ENCODE assay signal across 11 cellular contexts in genomic region chr6:85419046-85419759, GRCh38. TPM values are rescaled to one million over a fixed set of nuclear protein-coding genes. Genes with fewer than 3 reads are reported as not detected.
DNase-seq lines count a peak whose midpoint lies in the region; ATAC-seq and TF ChIP-seq lines count a peak whose summit lies in the region.
"Had no signal": no experiment of that assay in that cellular context is flagged by ENCODE, and none has a peak within 500 bp of the region (broad histone marks: within the 10 kb centered on the region; RNA-seq: fewer than 3 reads in every experiment).

No MANE protein-coding gene starts in this region.

- peak; percentile 67 for ATAC-seq in GM19463 (IDR thresholded peaks at IDR 0.05; ENCODE audit: unreplicated experiment)
- peak; percentile 71 for ATAC-seq in HG03196 (IDR thresholded peaks at IDR 0.05; ENCODE audit: unreplicated experiment)
- no peak; the same call in 1 of the 2 replicates for ATAC-seq in PC-3

- no peaks in the 10 kb centered on the region for H3K79me2 ChIP-seq in PC-3 (ENCODE audit: low read length)

- no peaks in the 10 kb centered on the region for H3K27me3 Mint-ChIP-seq in endodermal cell (ENCODE audit: insufficient read depth)

- POLR2A ChIA-PET in PC-3 (lab: Charles Lee; ENCODE audit: unreplicated experiment) = no interaction called here

- H3K27ac Mint-ChIP-seq in endodermal cell = no peak overlapping the region
- H3K27ac Mint-ChIP-seq: T-helper 1 cell treated with Interleukin-12 subunit alpha and Interleukin-12 subunit beta and Interleukin-4 antibody, amounts not matched to agents 30 μg/mL and 1 μg/mL, for 36 hours had no signal

- H3K4me3 ChIP-seq in PC-3 (ENCODE audit: low read length) = no peak overlapping the region
- H3K4me3 ChIP-seq in spleen = no peak overlapping the region
- no peak overlapping the region for H3K4me3 ChIP-seq in endodermal cell (ENCODE audit: low read length)
- H3K4me3 ChIP-seq: stomach had no signal

- TF ChIP-seq POLR2A in spleen (IDR thresholded peaks at IDR 0.05) = no peak

- H3K9ac ChIP-seq in PC-3 (ENCODE audit: low read length) (no peak overlapping the region), endodermal cell (ENCODE audit: extremely low read depth, low read length, poor library complexity, severe bottlenecking) (no peak overlapping the region)

- CTCF ChIA-PET in PC-3 (lab: Charles Lee) = no interaction called here

- H3K9me3 Mint-ChIP-seq in endodermal cell = no peaks in the 10 kb centered on the region
- H3K9me3 Mint-ChIP-seq: T-helper 1 cell treated with Interleukin-12 subunit alpha and Interleukin-12 subunit beta and Interleukin-4 antibody, amounts not matched to agents 30 μg/mL and 1 μg/mL, for 36 hours had no signal

- H3F3A ChIP-seq in PC-3 (ENCODE audit: low read length, unreplicated experiment) = no peaks in the 10 kb centered on the region

- no peak overlapping the region for H3K4me3 Mint-ChIP-seq in endodermal cell
- H3K4me3 Mint-ChIP-seq: T-helper 1 cell treated with Interleukin-12 subunit alpha and Interleukin-12 subunit beta and Interleukin-4 antibody, amounts not matched to agents 30 μg/mL and 1 μg/mL, for 36 hours had no signal

- no TSS peak for BruUV-seq in PC-3 (replicated peaks; lab: Mats Ljungman, UMichigan)

- DNase-seq in AG20443 (ENCODE audit: low spot score) = peak; percentile 53
- DNase-seq in fibroblast of peridontal ligament (ENCODE audit: extremely low read depth) = peak; percentile 41
- DNase-seq in PC-3 = no peak
- DNase-seq in spleen = no peak
- no peak for DNase-seq in middle frontal gyrus (ENCODE audit: extremely low spot score, low spot score)
- DNase-seq in endodermal cell = no peak
- DNase-seq: NCI-H146, stomach had no signal

- TF ChIP-seq CTCF in PC-3 (conservative IDR thresholded peaks at IDR 0.05; ENCODE audit: low read depth, low read length) (no peak), spleen (IDR thresholded peaks at IDR 0.05 in 8 of 11, conservative IDR thresholded peaks at IDR 0.05 in 3 of 11) (no peak), endodermal cell (conservative IDR thresholded peaks at IDR 0.05) (no peak)

- no peaks in the 10 kb centered on the region for H3K4me1 Mint-ChIP-seq in endodermal cell

- no peaks in the 10 kb centered on the region for H3K27me3 ChIP-seq in PC-3 (ENCODE audit: low read length)
- H3K27me3 ChIP-seq in spleen (replicated peaks in 1 of 7) = peaks cover 0 to 3% (median 0%) of the 10 kb centered on the region in 7 donors
- no peaks in the 10 kb centered on the region for H3K27me3 ChIP-seq in endodermal cell (ENCODE audit: control insufficient read depth, insufficient read depth, low read length, poor library complexity, severe bottlenecking)

- H3K9me3 ChIP-seq in PC-3 (ENCODE audit: low read length) (no peaks in the 10 kb centered on the region), spleen (no peaks in the 10 kb centered on the region), endodermal cell (ENCODE audit: control insufficient read depth, low read length) (no peaks in the 10 kb centered on the region)
- H3K9me3 ChIP-seq: stomach had no signal

- no peak overlapping the region for H3K4me2 ChIP-seq in PC-3 (ENCODE audit: low read length)

- no peaks in the 10 kb centered on the region for H3K36me3 ChIP-seq in PC-3 (ENCODE audit: low read depth, low read length)
- no peaks in the 10 kb centered on the region for H3K36me3 ChIP-seq in spleen
- no peaks in the 10 kb centered on the region for H3K36me3 ChIP-seq in endodermal cell (ENCODE audit: control insufficient read depth, insufficient read depth, low read length)
- H3K36me3 ChIP-seq: stomach had no signal

- H4K20me1 ChIP-seq in PC-3 (ENCODE audit: low read length) = no peaks in the 10 kb centered on the region

- no peaks in the 10 kb centered on the region for H3K9me2 ChIP-seq in PC-3 (replicated peaks; ENCODE audit: low read length)

- H2AFZ ChIP-seq in PC-3 (ENCODE audit: low read length) = no peak overlapping the region

- WGBS in spleen, 5 donors = 13 to 33% (median 19%) methylated on average over 2 of the region's 2 CpGs
- 89 to 92% methylated on average over 1 to 2 of the region's 2 CpGs for WGBS in endodermal cell (ENCODE audit: insufficient coverage in 1 of 2, insufficient read length in 1 of 2), 2 experiments

- intact Hi-C loops in PC-3 (cut with micrococcal nuclease) = no loop called here
- intact Hi-C loops in spleen (cut with DNase I; ENCODE audit: low total_unique reads) = no loop called here

- H3K36me3 Mint-ChIP-seq in endodermal cell (ENCODE audit: low read depth) = no peaks in the 10 kb centered on the region

- no peak overlapping the region for H3K27ac ChIP-seq in PC-3 (ENCODE audit: low read length)
- no peak overlapping the region for H3K27ac ChIP-seq in spleen
- H3K27ac ChIP-seq in endodermal cell (ENCODE audit: low read depth, low read length) = no peak overlapping the region

- H3K4me1 ChIP-seq in PC-3 (ENCODE audit: insufficient read depth, low read length) = peaks cover 11% of the 10 kb centered on the region
- H3K4me1 ChIP-seq in spleen = peaks cover 0 to 14% (median 0%) of the 10 kb centered on the region in 6 donors
- no peaks in the 10 kb centered on the region for H3K4me1 ChIP-seq in endodermal cell (ENCODE audit: control insufficient read depth, insufficient read depth, low read length)

RNA-seq across cellular contexts. Expression of gene NT5E, which starts 30.7 kb away (rescaled TPM):
- 9.0 and 15.8 TPM in 2 replicates for total RNA-seq in PC-3 (2014; rRNA removed)
- 10 to 100 TPM; 13.7 to 32.2 (median 20.3) TPM for total RNA-seq in spleen
- polyA plus RNA-seq in spleen = 10 to 100 TPM in 2 of 3 donors, 1 to 10 TPM in 1; 8.4 to 13.4 (median 10.7) TPM
- under 1 TPM; 0.33 to 0.75 TPM for total RNA-seq in endodermal cell
- 0.71 TPM for polyA plus RNA-seq in endodermal cell (2013, experiment 1 of 2)
- polyA plus RNA-seq in endodermal cell (2013, experiment 2 of 2) = 1.6 TPM

Comparison
In these comparisons a context has a peak if more than half of its experiments do, and no peak if none do; other contexts are left out.
1. DNase-seq: peak in AG20443 (single experiment) and fibroblast of peridontal ligament (single experiment); none in PC-3 (single experiment), spleen (single experiment), middle frontal gyrus (single experiment) and endodermal cell (single experiment).